ENCODE assay signal across 8 cellular contexts in the genomic region with DNA sequence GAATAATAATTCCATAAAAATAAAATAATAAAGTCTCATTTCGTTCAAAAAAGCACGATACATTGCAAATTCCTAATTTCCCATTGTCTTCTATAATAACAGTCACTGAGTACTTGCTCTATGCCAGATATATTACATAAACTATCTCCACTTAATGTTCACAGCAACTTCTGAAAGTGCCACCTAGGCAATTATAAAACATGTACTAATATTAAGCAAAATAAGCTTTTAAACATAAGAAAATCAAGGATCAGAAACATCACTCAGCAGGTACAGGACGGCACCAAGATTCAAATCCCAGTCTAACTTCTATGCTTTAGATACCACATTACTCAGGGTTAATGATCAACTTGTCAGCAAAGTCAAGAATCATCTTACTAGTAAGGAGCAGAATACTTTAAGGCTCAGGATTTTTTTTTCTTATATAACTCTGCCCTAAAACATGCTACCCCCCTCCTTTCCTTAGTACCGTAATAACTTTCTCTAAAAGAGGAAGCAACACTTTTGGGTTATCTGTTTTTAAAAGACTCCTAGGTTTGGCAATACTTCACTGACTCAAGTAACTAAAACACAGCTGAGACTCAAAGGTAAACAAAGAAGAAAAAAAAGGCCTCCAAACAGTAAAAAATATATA. TPM values are rescaled to one million over a fixed set of nuclear protein-coding genes. Genes with fewer than 3 reads are reported as not detected.
DNase-seq lines count a peak whose midpoint lies in the region; ATAC-seq and TF ChIP-seq lines count a peak whose summit lies in the region.
"Had no signal": no experiment of that assay in that cellular context is flagged by ENCODE, and none has a peak within 500 bp of the region (broad histone marks: within the 10 kb centered on the region; RNA-seq: fewer than 3 reads in every experiment).

No MANE protein-coding gene starts in this region.

- peaks cover 12% of the 10 kb centered on the region for H3K27me3 Mint-ChIP-seq in T-helper 17 cell
- peaks cover 17% of the 10 kb centered on the region for H3K27me3 Mint-ChIP-seq in activated T-helper 1 cell treated with anti-CD3 and anti-CD28 coated beads, Interleukin-12 subunit alpha, Interleukin-12 subunit beta, Interleukin-2, Interleukin-4 antibody, amounts not matched to agents 30 ng/mL and 10 ng/mL and 1 ng/mL, durations not matched to agents 14 hours and 24 hours and 36 hours (ENCODE audit: insufficient read depth)
- peaks cover 7 to 36% of the 10 kb centered on the region in 2 donors for H3K27me3 Mint-ChIP-seq in natural killer cell treated with Interleukin-12 subunit alpha and Interleukin-12 subunit beta and Interleukin-15 and Interleukin-18, amount 100 ng/mL, for 72 hours
- H3K27me3 Mint-ChIP-seq: activated naive CD8-positive, alpha-beta T cell had no signal

- TF ChIP-seq CTCF in Peyer's patch (IDR thresholded peaks at IDR 0.05): no peak

- no peaks in the 10 kb centered on the region for H3K27me3 ChIP-seq in Peyer's patch

- intact Hi-C loops in activated T-helper 1 cell treated with anti-CD3 and anti-CD28 coated beads, Interleukin-12 subunit alpha, Interleukin-12 subunit beta, Interleukin-2, Interleukin-4 antibody, amounts not matched to agents 30 ng/mL and 10 ng/mL and 1 ng/mL, durations not matched to agents 14 hours and 24 hours and 36 hours (cut with micrococcal nuclease): no loop called here

- no peak overlapping the region for H3K4me3 ChIP-seq in Peyer's patch

- ATAC-seq in GM19395 (IDR thresholded peaks at IDR 0.05; ENCODE audit: unreplicated experiment) (peak; percentile 92), HG03108 (IDR thresholded peaks at IDR 0.05; ENCODE audit: unreplicated experiment) (peak; percentile 84), T-helper 17 cell (peak; percentile 36)
- ATAC-seq in natural killer cell treated with Interleukin-12 subunit alpha and Interleukin-12 subunit beta and Interleukin-15 and Interleukin-18, amount 100 ng/mL, for 72 hours: no peak

- TF ChIP-seq POLR2A in Peyer's patch (IDR thresholded peaks at IDR 0.05): no peak

- H3K36me3 ChIP-seq in Peyer's patch: no peaks in the 10 kb centered on the region

- H3K36me3 Mint-ChIP-seq in T-helper 17 cell (ENCODE audit: low read depth): peaks cover 4% of the 10 kb centered on the region
- no peaks in the 10 kb centered on the region for H3K36me3 Mint-ChIP-seq in activated T-helper 1 cell treated with anti-CD3 and anti-CD28 coated beads, Interleukin-12 subunit alpha, Interleukin-12 subunit beta, Interleukin-2, Interleukin-4 antibody, amounts not matched to agents 30 ng/mL and 10 ng/mL and 1 ng/mL, durations not matched to agents 14 hours and 24 hours and 36 hours (ENCODE audit: low read depth)
- H3K36me3 Mint-ChIP-seq in natural killer cell treated with Interleukin-12 subunit alpha and Interleukin-12 subunit beta and Interleukin-15 and Interleukin-18, amount 100 ng/mL, for 72 hours: no peaks in the 10 kb centered on the region

- no peaks in the 10 kb centered on the region for H3K9me3 Mint-ChIP-seq in activated T-helper 1 cell treated with anti-CD3 and anti-CD28 coated beads, Interleukin-12 subunit alpha, Interleukin-12 subunit beta, Interleukin-2, Interleukin-4 antibody, amounts not matched to agents 30 ng/mL and 10 ng/mL and 1 ng/mL, durations not matched to agents 14 hours and 24 hours and 36 hours
- H3K9me3 Mint-ChIP-seq in natural killer cell treated with Interleukin-12 subunit alpha and Interleukin-12 subunit beta and Interleukin-15 and Interleukin-18, amount 100 ng/mL, for 72 hours: no peaks in the 10 kb centered on the region

- peaks cover 0 to 8% (median 0%) of the 10 kb centered on the region in 4 donors for H3K4me1 ChIP-seq in Peyer's patch

- H3K9me3 ChIP-seq in T-helper 17 cell (ENCODE audit: control insufficient read depth, low read length, poor library complexity, severe bottlenecking) (no peaks in the 10 kb centered on the region), Peyer's patch (no peaks in the 10 kb centered on the region)

- no peak overlapping the region for H3K27ac ChIP-seq in Peyer's patch

- H3K4me3 Mint-ChIP-seq in T-helper 17 cell: peak overlapping the region; percentile 15
- H3K4me3 Mint-ChIP-seq in activated T-helper 1 cell treated with anti-CD3 and anti-CD28 coated beads, Interleukin-12 subunit alpha, Interleukin-12 subunit beta, Interleukin-2, Interleukin-4 antibody, amounts not matched to agents 30 ng/mL and 10 ng/mL and 1 ng/mL, durations not matched to agents 14 hours and 24 hours and 36 hours: no peak overlapping the region
- H3K4me3 Mint-ChIP-seq in natural killer cell treated with Interleukin-12 subunit alpha and Interleukin-12 subunit beta and Interleukin-15 and Interleukin-18, amount 100 ng/mL, for 72 hours: no peak overlapping the region
- H3K4me3 Mint-ChIP-seq: activated naive CD8-positive, alpha-beta T cell had no signal

- DNase-seq in T-helper 17 cell (no peak), Peyer's patch (no peak), HPDE6-E6E7 (ENCODE audit: extremely low spot score) (no peak)
- DNase-seq in activated T-helper 1 cell treated with anti-CD3 and anti-CD28 coated beads, Interleukin-12 subunit alpha, Interleukin-12 subunit beta, Interleukin-2, Interleukin-4 antibody, amounts not matched to agents 30 ng/mL and 10 ng/mL and 1 ng/mL, durations not matched to agents 14 hours and 24 hours and 36 hours (ENCODE audit: low spot score): no peak
- DNase-seq in natural killer cell treated with Interleukin-12 subunit alpha and Interleukin-12 subunit beta and Interleukin-15 and Interleukin-18, amount 100 ng/mL, for 72 hours (ENCODE audit: low spot score): no peak

- H3K4me1 Mint-ChIP-seq in T-helper 17 cell: peaks cover 2% of the 10 kb centered on the region
- H3K4me1 Mint-ChIP-seq in activated T-helper 1 cell treated with anti-CD3 and anti-CD28 coated beads, Interleukin-12 subunit alpha, Interleukin-12 subunit beta, Interleukin-2, Interleukin-4 antibody, amounts not matched to agents 30 ng/mL and 10 ng/mL and 1 ng/mL, durations not matched to agents 14 hours and 24 hours and 36 hours (ENCODE audit: low read depth): peaks cover 12% of the 10 kb centered on the region
- peaks cover 0 to 4% of the 10 kb centered on the region in 2 donors for H3K4me1 Mint-ChIP-seq in natural killer cell treated with Interleukin-12 subunit alpha and Interleukin-12 subunit beta and Interleukin-15 and Interleukin-18, amount 100 ng/mL, for 72 hours (ENCODE audit: low read depth in 2 of 2)

- no peak overlapping the region for H3K27ac Mint-ChIP-seq in T-helper 17 cell
- no peak overlapping the region for H3K27ac Mint-ChIP-seq in activated T-helper 1 cell treated with anti-CD3 and anti-CD28 coated beads, Interleukin-12 subunit alpha, Interleukin-12 subunit beta, Interleukin-2, Interleukin-4 antibody, amounts not matched to agents 30 ng/mL and 10 ng/mL and 1 ng/mL, durations not matched to agents 14 hours and 24 hours and 36 hours
- no peak overlapping the region for H3K27ac Mint-ChIP-seq in natural killer cell treated with Interleukin-12 subunit alpha and Interleukin-12 subunit beta and Interleukin-15 and Interleukin-18, amount 100 ng/mL, for 72 hours
- H3K27ac Mint-ChIP-seq: activated naive CD8-positive, alpha-beta T cell had no signal

RNA-seq across cellular contexts. Expression of gene USP6NL, which starts 51.3 kb away (rescaled TPM):
- total RNA-seq in T-helper 17 cell (1 to 10 TPM; 2.5 to 5.6 TPM), Peyer's patch (10 to 100 TPM; 15.0 to 52.8 (median 19.3) TPM)
- total RNA-seq in activated T-helper 1 cell treated with anti-CD3 and anti-CD28 coated beads, Interleukin-12 subunit alpha, Interleukin-12 subunit beta, Interleukin-2, Interleukin-4 antibody, amounts not matched to agents 30 ng/mL and 10 ng/mL and 1 ng/mL, durations not matched to agents 14 hours and 24 hours and 36 hours: 0.64 and 0.78 TPM in 2 replicates
- total RNA-seq in natural killer cell treated with Interleukin-12 subunit alpha and Interleukin-12 subunit beta and Interleukin-15 and Interleukin-18, amount 100 ng/mL, for 72 hours: 1 to 10 TPM; 1.0 to 2.0 TPM

Comparison
In these comparisons a context has a peak if more than half of its experiments do, and no peak if none do; other contexts are left out.
1. ATAC-seq: peak in GM19395 (single experiment), HG03108 (single experiment) and T-helper 17 cell (single experiment); none in natural killer cell treated with Interleukin-12 subunit alpha and Interleukin-12 subunit beta and Interleukin-15 and Interleukin-18, amount 100 ng/mL, for 72 hours (0 of 2).